ENCODE assay signal across 19 cellular contexts in genomic region chr2:67752964-67753363, GRCh38.
DNase-seq lines count a peak whose midpoint lies in the region; ATAC-seq and TF ChIP-seq lines count a peak whose summit lies in the region.
"Had no signal": no experiment of that assay in that cellular context is flagged by ENCODE, and none has a peak within 500 bp of the region (broad histone marks: within the 10 kb centered on the region; RNA-seq: fewer than 3 reads in every experiment).

No MANE protein-coding gene starts in this region.

- H3K4me3 ChIP-seq in epithelial cell of esophagus (ENCODE audit: low read length) (no peak overlapping the region), left ventricle myocardium inferior (no peak overlapping the region)
- H3K4me3 ChIP-seq: hepatocyte, right lobe of liver, tibial nerve had no signal

- intact Hi-C loops in left ventricle myocardium inferior (cut with micrococcal nuclease), result no loop called here

- no peaks in the 10 kb centered on the region for H3K4me1 ChIP-seq in left ventricle myocardium inferior
- H3K4me1 ChIP-seq: right lobe of liver, tibial nerve had no signal

- no peaks in the 10 kb centered on the region for H3K27me3 ChIP-seq in left ventricle myocardium inferior (ENCODE audit: low read depth)
- H3K27me3 ChIP-seq: hepatocyte, right lobe of liver, tibial nerve had no signal

- ATAC-seq in HG02938 (IDR thresholded peaks at IDR 0.05; ENCODE audit: unreplicated experiment) (no peak), GM18873 (IDR thresholded peaks at IDR 0.05; ENCODE audit: low FRiP score, unreplicated experiment) (no peak), GM19351 (IDR thresholded peaks at IDR 0.05; ENCODE audit: unreplicated experiment) (no peak)
- ATAC-seq: activated CD4-positive, alpha-beta T cell treated with anti-CD3 and anti-CD28 coated beads for 36 hours; activated naive CD4-positive, alpha-beta T cell treated with anti-CD3 and anti-CD28 coated beads, Interleukin-2, amount 50 U/mL, for 72 hours; right lobe of liver had no signal

- no peak overlapping the region for H3K27ac ChIP-seq in left ventricle myocardium inferior (replicated peaks)
- H3K27ac ChIP-seq: hepatocyte, right lobe of liver, tibial nerve had no signal

- no peaks in the 10 kb centered on the region for H3K9me3 ChIP-seq in left ventricle myocardium inferior (replicated peaks)
- H3K9me3 ChIP-seq: right lobe of liver, tibial nerve had no signal

- DNase-seq in AG20443 (ENCODE audit: low spot score) (peak; percentile 33), NCI-H226 (peak; percentile 65), epithelial cell of esophagus (ENCODE audit: low read depth) (peak; percentile 60), myocyte (ENCODE audit: low read depth) (peak; percentile 68), left ventricle myocardium inferior (no peak)
- DNase-seq: activated CD4-positive, alpha-beta T cell treated with anti-CD3 and anti-CD28 coated beads for 36 hours; DMS153; NCI-H2171 treated with DMSO at 0.1 percent for 48 hours; nephron progenitor cell; NK-92 treated with Interleukin-12 subunit alpha and Interleukin-12 subunit beta, amount 100 ng/mL, for 24 hours; right lobe of liver; SIG-M5; stimulated activated CD4-positive, alpha-beta T cell treated with anti-CD3 and anti-CD28 coated beads, Interleukin-4, amount 100 ng/mL, for 24 hours had no signal

- no peaks in the 10 kb centered on the region for H3K36me3 ChIP-seq in left ventricle myocardium inferior
- H3K36me3 ChIP-seq: right lobe of liver, tibial nerve had no signal

- TF ChIP-seq CTCF in epithelial cell of esophagus (IDR thresholded peaks at IDR 0.05; ENCODE audit: insufficient read depth, low read depth, low read length, missing control alignments) (no peak), left ventricle myocardium inferior (IDR thresholded peaks at IDR 0.05; ENCODE audit: borderline replicate concordance) (no peak)
